ENCODE assay signal across 8 cellular contexts in the genomic region with DNA sequence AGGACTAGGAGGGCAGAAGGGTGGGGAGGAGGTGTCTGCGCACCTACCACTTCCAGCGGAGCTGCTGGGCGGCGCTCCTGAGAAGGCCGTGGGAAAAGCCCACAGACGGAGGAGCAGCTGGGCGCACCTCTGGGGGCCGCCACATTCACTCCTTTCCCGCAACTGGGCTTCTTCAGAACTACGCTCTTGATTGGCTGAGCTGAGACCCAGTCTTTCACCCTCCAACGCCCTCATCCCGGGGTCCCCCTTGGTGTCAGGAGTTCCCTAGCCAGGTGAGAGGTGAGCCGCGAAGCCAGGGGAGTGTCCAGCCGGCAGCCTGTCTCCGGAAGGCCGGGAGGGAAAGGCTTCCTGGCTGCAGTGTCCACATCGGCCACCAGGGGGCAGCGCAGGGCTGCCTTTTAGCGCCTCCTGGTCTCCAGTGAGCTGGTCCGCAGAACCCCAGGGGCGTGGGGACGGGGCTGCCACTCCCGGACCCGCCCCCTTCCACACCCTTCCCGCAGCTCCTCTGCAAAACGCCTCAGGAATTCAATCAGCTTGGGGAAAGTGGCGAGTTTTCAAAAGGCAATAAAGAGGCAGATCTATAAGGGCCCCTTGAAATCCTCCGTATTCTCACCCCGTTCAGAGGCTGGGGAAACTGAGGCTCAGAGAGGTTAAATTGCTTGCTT.
A peak's percentile ranks its signal among the peaks of the same experiment; 100 is the strongest.
DNase-seq lines count a peak whose midpoint lies in the region; ATAC-seq and TF ChIP-seq lines count a peak whose summit lies in the region.

No MANE protein-coding gene starts in this region.

- peak; percentile 93 for TF ChIP-seq CTCF in coronary artery (IDR thresholded peaks at IDR 0.05)

- H3K36me3 Mint-ChIP-seq in activated CD4-positive, alpha-beta T cell treated with anti-CD3 and anti-CD28 coated beads, Interleukin-2, amount 10 ng/mL, durations not matched to agents 24 days and 14 days (ENCODE audit: low read depth): no peaks in the 10 kb centered on the region

- H3K4me3 ChIP-seq in coronary artery: peak overlapping the region; percentile 59

- H3K4me3 Mint-ChIP-seq in activated CD4-positive, alpha-beta T cell treated with anti-CD3 and anti-CD28 coated beads, Interleukin-2, amount 10 ng/mL, durations not matched to agents 24 days and 14 days: peak overlapping the region; percentile 55

- peak; percentile 63 for DNase-seq in DMS153 treated with DMSO at 0.1 percent for 48 hours (lab: John Stamatoyannopoulos, UW; ENCODE audit: unreplicated experiment)
- DNase-seq in NCI-H2171 treated with DMSO at 0.1 percent for 48 hours (lab: John Stamatoyannopoulos, UW): peak; percentile 58
- peak; percentile 95 for DNase-seq in activated CD4-positive, alpha-beta T cell treated with anti-CD3 and anti-CD28 coated beads, Interleukin-2, amount 10 ng/mL, durations not matched to agents 24 days and 14 days
- peak; percentile 89 for DNase-seq in coronary artery (ENCODE audit: low spot score)
- DNase-seq in left lobe of liver (ENCODE audit: low spot score): peak; percentile 85
- peak; percentile 78 for DNase-seq in stimulated activated CD4-positive, alpha-beta T cell treated with anti-CD3 and anti-CD28 coated beads, Interleukin-1b, Interleukin-23, amount 100 ng/mL, for 48 hours

- H3K9me3 Mint-ChIP-seq in activated CD4-positive, alpha-beta T cell treated with anti-CD3 and anti-CD28 coated beads, Interleukin-2, amount 10 ng/mL, durations not matched to agents 24 days and 14 days: no peaks in the 10 kb centered on the region

- peaks cover 6% of the 10 kb centered on the region for H3K4me1 Mint-ChIP-seq in activated CD4-positive, alpha-beta T cell treated with anti-CD3 and anti-CD28 coated beads, Interleukin-2, amount 10 ng/mL, durations not matched to agents 24 days and 14 days

- H3K27ac Mint-ChIP-seq in activated CD4-positive, alpha-beta T cell treated with anti-CD3 and anti-CD28 coated beads, Interleukin-2, amount 10 ng/mL, durations not matched to agents 24 days and 14 days: no peak overlapping the region

- ATAC-seq in HG02610 (IDR thresholded peaks at IDR 0.05; ENCODE audit: unreplicated experiment) (peak; percentile 58), left lobe of liver (peak; percentile 92), GM18519 (IDR thresholded peaks at IDR 0.05; ENCODE audit: low FRiP score, unreplicated experiment) (no peak)

- intact Hi-C loops in activated CD4-positive, alpha-beta T cell treated with anti-CD3 and anti-CD28 coated beads, Interleukin-2, amount 10 ng/mL, durations not matched to agents 24 days and 14 days (cut with micrococcal nuclease): loop anchor here (1.0 to 10.0 kb wide), 3 partner anchors 230 to 409 kb away; no protein-coding TSS in a partner anchor

- peaks cover 62% of the 10 kb centered on the region for H3K27me3 Mint-ChIP-seq in activated CD4-positive, alpha-beta T cell treated with anti-CD3 and anti-CD28 coated beads, Interleukin-2, amount 10 ng/mL, durations not matched to agents 24 days and 14 days

- no peak overlapping the region for H3K27ac ChIP-seq in coronary artery
